8 cellular contexts compared by ENCODE assay signal in genomic region chr20:25237610-25238318, GRCh38. TPM values are rescaled to one million over a fixed set of nuclear protein-coding genes. Genes with fewer than 3 reads are reported as not detected.
DNase-seq lines count a peak whose midpoint lies in the region; ATAC-seq lines count a peak whose summit lies in the region.

No MANE protein-coding gene starts in this region.

- H3K4me1 Mint-ChIP-seq in activated CD4-positive, alpha-beta T cell treated with anti-CD3 and anti-CD28 coated beads for 36 hours: peaks cover 30% of the 10 kb centered on the region

- CTCF ChIA-PET in activated CD4-positive, alpha-beta T cell treated with anti-CD3 and anti-CD28 coated beads for 36 hours (lab: Charles Lee): interaction anchor here (0.5 to 0.7 kb wide), 3 partner anchors 52 to 728 kb away, joined by 3 read pairs; no protein-coding TSS in a partner anchor

- H3K27ac ChIP-seq in skin epidermis: peak overlapping the region in 17 of 21 experiments; percentile 2 to 70 (median 52)

- H3K27me3 Mint-ChIP-seq in activated CD4-positive, alpha-beta T cell treated with anti-CD3 and anti-CD28 coated beads for 36 hours: peaks cover 12% of the 10 kb centered on the region

- H3K27ac Mint-ChIP-seq in activated CD4-positive, alpha-beta T cell treated with anti-CD3 and anti-CD28 coated beads for 36 hours: peak overlapping the region; percentile 96

- H3K4me3 ChIP-seq in skin epidermis: no peak overlapping the region

- H3K4me3 Mint-ChIP-seq in activated CD4-positive, alpha-beta T cell treated with anti-CD3 and anti-CD28 coated beads for 36 hours: peak overlapping the region; percentile 56

- POLR2A ChIA-PET in activated CD4-positive, alpha-beta T cell treated with anti-CD3 and anti-CD28 coated beads for 36 hours (lab: Charles Lee): no interaction called here

- H3K9me3 Mint-ChIP-seq in activated CD4-positive, alpha-beta T cell treated with anti-CD3 and anti-CD28 coated beads for 36 hours (ENCODE audit: low read depth): no peaks in the 10 kb centered on the region

- intact Hi-C loops in activated CD4-positive, alpha-beta T cell treated with anti-CD3 and anti-CD28 coated beads for 36 hours (cut with DNase I, micrococcal nuclease): loop anchor here (1.0 to 2.0 kb wide), 5 partner anchors 9 to 77 kb away; partner anchors contain the start of gene ENTPD6 (in 1 of the 2)

- peak; percentile 97 for ATAC-seq in activated CD4-positive, alpha-beta T cell treated with anti-CD3 and anti-CD28 coated beads for 36 hours
- no peak for ATAC-seq in GM21515 (IDR thresholded peaks at IDR 0.05; ENCODE audit: unreplicated experiment)

- peak; percentile 82 for DNase-seq in activated CD4-positive, alpha-beta T cell treated with anti-CD3 and anti-CD28 coated beads for 36 hours
- DNase-seq in activated CD4-positive, alpha-beta T cell treated with anti-CD3 and anti-CD28 coated beads, Interleukin-2, amount 50 U/mL, for 1 hour: no peak
- DNase-seq in NCI-H1694 treated with DMSO at 0.1 percent for 48 hours (lab: John Stamatoyannopoulos, UW) (peak; percentile 20), glomerular visceral epithelial cell (ENCODE audit: extremely low spot score) (peak; percentile 96), NCI-H1417 treated with DMSO at 0.1 percent for 48 hours (lab: John Stamatoyannopoulos, UW) (no peak)
- peak; percentile 73 to 77 for DNase-seq in activated T-cell treated with anti-CD3 and anti-CD28 coated beads, Interleukin-2, amount 50 U/mL, for 48 hours

- H3K36me3 Mint-ChIP-seq in activated CD4-positive, alpha-beta T cell treated with anti-CD3 and anti-CD28 coated beads for 36 hours (ENCODE audit: low read depth): no peaks in the 10 kb centered on the region

RNA-seq across cellular contexts. Expression of gene PYGB, which starts 10.1 kb away (rescaled TPM):
- 10 to 100 TPM; 18.0 to 21.1 TPM for total RNA-seq in activated CD4-positive, alpha-beta T cell treated with anti-CD3 and anti-CD28 coated beads for 36 hours

RNA-seq across cellular contexts. Expression of gene ENTPD6, which starts 42.3 kb away (rescaled TPM):
- total RNA-seq in activated CD4-positive, alpha-beta T cell treated with anti-CD3 and anti-CD28 coated beads for 36 hours: 10 to 100 TPM; 34.3 to 41.5 TPM

Comparison
In these comparisons a context has a peak if more than half of its experiments do, and no peak if none do; other contexts are left out.
1. DNase-seq: peak in activated CD4-positive, alpha-beta T cell treated with anti-CD3 and anti-CD28 coated beads for 36 hours (single experiment), NCI-H1694 treated with DMSO at 0.1 percent for 48 hours (single experiment), activated T-cell treated with anti-CD3 and anti-CD28 coated beads, Interleukin-2, amount 50 U/mL, for 48 hours (2 of 2) and glomerular visceral epithelial cell (single experiment); none in activated CD4-positive, alpha-beta T cell treated with anti-CD3 and anti-CD28 coated beads, Interleukin-2, amount 50 U/mL, for 1 hour (single experiment) and NCI-H1417 treated with DMSO at 0.1 percent for 48 hours (single experiment).